11 cellular contexts compared by ENCODE assay signal in genomic region chr1:152029144-152029936, GRCh38. TPM values are rescaled to one million over a fixed set of nuclear protein-coding genes. Genes with fewer than 3 reads are reported as not detected.
DNase-seq lines count a peak whose midpoint lies in the region; ATAC-seq and TF ChIP-seq lines count a peak whose summit lies in the region.
"Had no signal": no experiment of that assay in that cellular context is flagged by ENCODE, and none has a peak within 500 bp of the region (broad histone marks: within the 10 kb centered on the region; RNA-seq: fewer than 3 reads in every experiment).

No MANE protein-coding gene starts in this region.

- ATAC-seq in Panc1, result no peak
- no peak for ATAC-seq in central memory CD8-positive, alpha-beta T cell (replicated peaks; ENCODE audit: extremely low read depth, poor library complexity, severe bottlenecking)
- peak; percentile 74 for ATAC-seq in stimulated activated effector memory CD8-positive, alpha-beta T cell treated with anti-CD3 and anti-CD28 coated beads, Interleukin-12 subunit alpha, Interleukin-12 subunit beta, amount 100 ng/mL, for 72 hours
- ATAC-seq in GM21423 (IDR thresholded peaks at IDR 0.05; ENCODE audit: unreplicated experiment), result no peak
- no peak for ATAC-seq in GM18909 (IDR thresholded peaks at IDR 0.05; ENCODE audit: poor library complexity, unreplicated experiment)

- POLR2A ChIA-PET in Panc1 (lab: Charles Lee), result no interaction called here

- no peaks in the 10 kb centered on the region for H3K27me3 ChIP-seq in Panc1 (ENCODE audit: control insufficient read depth, insufficient read depth, low read length)
- H3K27me3 ChIP-seq: BE2C had no signal

- peaks cover 20% of the 10 kb centered on the region for H3K36me3 ChIP-seq in Panc1 (ENCODE audit: control insufficient read depth, insufficient read depth, low read length)

- DNase-seq in activated T-cell treated with anti-CD3 and anti-CD28 coated beads, Interleukin-2, amount 50 U/mL, for 24 hours, result no peak
- no peak for DNase-seq in activated T-cell treated with anti-CD3 and anti-CD28 coated beads for 4 hours
- DNase-seq in Panc1 (ENCODE audit: low read depth, low spot score), result no peak
- DNase-seq in central memory CD8-positive, alpha-beta T cell (ENCODE audit: low spot score in 2 of 2), result no peak
- DNase-seq in stimulated activated effector memory CD8-positive, alpha-beta T cell treated with anti-CD3 and anti-CD28 coated beads, Interleukin-12 subunit alpha, Interleukin-12 subunit beta, amount 100 ng/mL, for 72 hours (ENCODE audit: low spot score in 2 of 2), result peak in 1 of 2 donors; percentile 66
- no peak for DNase-seq in HK-2 (ENCODE audit: unreplicated experiment)
- DNase-seq: BE2C; effector CD8-positive, alpha-beta T cell; NCI-H187 treated with DMSO at 0.1 percent for 48 hours had no signal

- peak overlapping the region; percentile 5 for H3K4me3 Mint-ChIP-seq in activated T-cell treated with anti-CD3 and anti-CD28 coated beads, Interleukin-2, amount 50 U/mL, for 24 hours
- H3K4me3 Mint-ChIP-seq in central memory CD8-positive, alpha-beta T cell, result no peak overlapping the region
- H3K4me3 Mint-ChIP-seq in stimulated activated effector memory CD8-positive, alpha-beta T cell treated with anti-CD3 and anti-CD28 coated beads, Interleukin-12 subunit alpha, Interleukin-12 subunit beta, amount 100 ng/mL, for 72 hours, result no peak overlapping the region

- intact Hi-C loops in Panc1 (cut with micrococcal nuclease; ENCODE audit: unreplicated experiment), result no loop called here

- H3K27ac ChIP-seq in Panc1 (ENCODE audit: low read length), result peak overlapping the region; percentile 49; the same call in 1 of the 2 replicates

- H3K27ac Mint-ChIP-seq in activated T-cell treated with anti-CD3 and anti-CD28 coated beads, Interleukin-2, amount 50 U/mL, for 24 hours, result peak overlapping the region; percentile 92
- H3K27ac Mint-ChIP-seq in central memory CD8-positive, alpha-beta T cell (ENCODE audit: low read depth), result peak overlapping the region; percentile 3
- peak overlapping the region; percentile 92 for H3K27ac Mint-ChIP-seq in stimulated activated effector memory CD8-positive, alpha-beta T cell treated with anti-CD3 and anti-CD28 coated beads, Interleukin-12 subunit alpha, Interleukin-12 subunit beta, amount 100 ng/mL, for 72 hours

- H3K4me1 Mint-ChIP-seq in activated T-cell treated with anti-CD3 and anti-CD28 coated beads, Interleukin-2, amount 50 U/mL, for 24 hours (ENCODE audit: low read depth), result peaks cover 50% of the 10 kb centered on the region
- H3K4me1 Mint-ChIP-seq in central memory CD8-positive, alpha-beta T cell, result peaks cover 19% of the 10 kb centered on the region
- peaks cover 26% of the 10 kb centered on the region for H3K4me1 Mint-ChIP-seq in stimulated activated effector memory CD8-positive, alpha-beta T cell treated with anti-CD3 and anti-CD28 coated beads, Interleukin-12 subunit alpha, Interleukin-12 subunit beta, amount 100 ng/mL, for 72 hours

- no peaks in the 10 kb centered on the region for H3K27me3 Mint-ChIP-seq in activated T-cell treated with anti-CD3 and anti-CD28 coated beads, Interleukin-2, amount 50 U/mL, for 24 hours
- H3K27me3 Mint-ChIP-seq in central memory CD8-positive, alpha-beta T cell, result no peaks in the 10 kb centered on the region

- in situ Hi-C loops in Panc1 (cut with HindIII; ENCODE audit: low pct_unique_long_range_greater_than_20kb, low sequenced_read_pairs), result no loop called here

- peaks cover 3% of the 10 kb centered on the region for H3K9me3 Mint-ChIP-seq in activated T-cell treated with anti-CD3 and anti-CD28 coated beads, Interleukin-2, amount 50 U/mL, for 24 hours
- no peaks in the 10 kb centered on the region for H3K9me3 Mint-ChIP-seq in central memory CD8-positive, alpha-beta T cell
- H3K9me3 Mint-ChIP-seq in stimulated activated effector memory CD8-positive, alpha-beta T cell treated with anti-CD3 and anti-CD28 coated beads, Interleukin-12 subunit alpha, Interleukin-12 subunit beta, amount 100 ng/mL, for 72 hours, result no peaks in the 10 kb centered on the region

- CTCF ChIA-PET in Panc1 (lab: Charles Lee), result no interaction called here

- H3K4me1 ChIP-seq in Panc1 (ENCODE audit: control insufficient read depth, insufficient read depth, low read length), result peaks cover 7% of the 10 kb centered on the region
- H3K4me1 ChIP-seq: BE2C had no signal

- no peak overlapping the region for H3K4me3 ChIP-seq in Panc1 (ENCODE audit: low read depth in 2 of 2, low read length in 2 of 2)

- H3K36me3 Mint-ChIP-seq in activated T-cell treated with anti-CD3 and anti-CD28 coated beads, Interleukin-2, amount 50 U/mL, for 24 hours (ENCODE audit: low read depth), result peaks cover 48% of the 10 kb centered on the region
- H3K36me3 Mint-ChIP-seq in central memory CD8-positive, alpha-beta T cell (ENCODE audit: insufficient read depth), result peaks cover 23% of the 10 kb centered on the region
- peaks cover 46% of the 10 kb centered on the region for H3K36me3 Mint-ChIP-seq in stimulated activated effector memory CD8-positive, alpha-beta T cell treated with anti-CD3 and anti-CD28 coated beads, Interleukin-12 subunit alpha, Interleukin-12 subunit beta, amount 100 ng/mL, for 72 hours

- no TSS peak for BruUV-seq in Panc1 (replicated peaks; lab: Mats Ljungman, UMichigan)

- no peaks in the 10 kb centered on the region for H3K9me3 ChIP-seq in Panc1 (ENCODE audit: control insufficient read depth, insufficient read depth, low read depth, low read length)
- H3K9me3 ChIP-seq: BE2C had no signal

- TF ChIP-seq CTCF in Panc1 (IDR thresholded peaks at IDR 0.05), result no peak

RNA-seq across cellular contexts. Expression of gene S100A11, which starts 7.5 kb away (rescaled TPM):
- total RNA-seq in Panc1 (2021; ENCODE audit: unreplicated experiment), result 474 TPM
- 692 TPM for polyA plus RNA-seq in Panc1 (2012; ENCODE audit: insufficient read length)

RNA-seq across cellular contexts. Expression of gene S100A10, which starts 35.7 kb away (rescaled TPM):
- 1,621 TPM for total RNA-seq in Panc1 (2021; ENCODE audit: unreplicated experiment)
- polyA plus RNA-seq in Panc1 (2012; ENCODE audit: insufficient read length), result 1,294 TPM

RNA-seq across cellular contexts. Expression of gene TCHHL1, which starts 59.5 kb away (rescaled TPM):
- not detected for total RNA-seq in Panc1 (2021; ENCODE audit: unreplicated experiment)
- polyA plus RNA-seq in Panc1 (2012; ENCODE audit: insufficient read length), result not detected

Comparison
In these comparisons a context has a peak if more than half of its experiments do, and no peak if none do; other contexts are left out.
1. H3K27ac Mint-ChIP-seq: peak in every context shown above with its lines; median percentile 92 in activated T-cell treated with anti-CD3 and anti-CD28 coated beads, Interleukin-2, amount 50 U/mL, for 24 hours; 92 in stimulated activated effector memory CD8-positive, alpha-beta T cell treated with anti-CD3 and anti-CD28 coated beads, Interleukin-12 subunit alpha, Interleukin-12 subunit beta, amount 100 ng/mL, for 72 hours; 3 in central memory CD8-positive, alpha-beta T cell.